In the genomic region with DNA sequence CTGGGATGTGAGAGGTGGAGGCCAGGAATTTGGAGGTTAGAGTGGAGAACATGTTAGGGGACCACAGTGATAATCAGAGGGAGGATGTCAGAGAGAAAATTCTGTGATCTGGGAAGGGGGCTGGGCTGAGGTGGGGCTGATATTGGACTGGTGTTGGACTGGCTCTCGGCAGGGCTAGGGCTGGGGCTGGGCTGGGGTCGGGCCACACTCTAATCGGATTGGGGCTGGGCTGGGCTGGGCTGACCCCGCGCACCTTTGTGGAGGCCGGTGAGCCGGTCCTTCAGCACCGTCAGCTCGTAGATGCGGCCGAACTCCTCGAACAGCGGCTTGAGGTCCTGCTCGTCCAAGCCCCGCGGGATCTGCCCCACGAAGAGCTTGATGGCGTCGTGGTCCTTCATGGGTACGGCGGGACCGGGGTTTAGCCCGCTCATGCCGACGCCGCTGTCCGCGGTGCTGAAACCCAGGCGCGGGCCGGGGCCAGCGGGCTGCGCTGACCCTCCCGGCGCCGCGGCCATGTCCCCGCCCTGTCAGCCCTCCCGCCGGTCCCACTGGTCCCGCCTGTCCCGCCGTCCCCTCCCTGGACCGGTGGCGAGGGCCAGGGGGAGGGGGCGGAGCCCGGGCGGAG, we compare ENCODE assay signal across 8 cellular contexts. TPM values are rescaled to one million over a fixed set of nuclear protein-coding genes. Genes with fewer than 3 reads are reported as not detected.
DNase-seq lines count a peak whose midpoint lies in the region; ATAC-seq, FAIRE-seq and TF ChIP-seq lines count a peak whose summit lies in the region.

No MANE protein-coding gene starts in this region.

- H3K27ac ChIP-seq in ovary, result peak overlapping the region in 1 of 2 donors; percentile 41

- H3K36me3 ChIP-seq in ovary, result no peaks in the 10 kb centered on the region

- H3K27me3 ChIP-seq in ovary, result no peaks in the 10 kb centered on the region

- H3K4me3 ChIP-seq in ovary, result peak overlapping the region; percentile 36

- 4 to 40% (median 4%) methylated on average over 7 to 48 of the region's 48 CpGs for WGBS in ovary, 3 donors

- no peak for TF ChIP-seq POLR2A in ovary (IDR thresholded peaks at IDR 0.05)

- DNase-seq in AG20443 (ENCODE audit: low spot score) (peak; percentile 94), OCI-M1 (lab: John Stamatoyannopoulos, UW) (peak; percentile 67), frontal cortex (ENCODE audit: low spot score in 2 of 2) (peak; percentile 81 to 84), ovary (peak; percentile 63 to 85 (median 81)), NCI-H1105 treated with DMSO at 0.1 percent for 48 hours (lab: John Stamatoyannopoulos, UW) (no peak)
- peak; percentile 82 for DNase-seq in activated effector memory CD4-positive, alpha-beta T cell treated with anti-CD3 and anti-CD28 coated beads, Interleukin-2, amount 50 U/mL, for 16 hours
- DNase-seq in NK-92 treated with Interleukin-12 subunit alpha and Interleukin-12 subunit beta, amount 100 ng/mL, for 24 hours (lab: John Stamatoyannopoulos, UW), result no peak

- TF ChIP-seq CTCF in ovary (IDR thresholded peaks at IDR 0.05), result no peak

- peak; percentile 11 for ATAC-seq in GM21717 (IDR thresholded peaks at IDR 0.05; ENCODE audit: unreplicated experiment)

- no peak for FAIRE-seq in frontal cortex (lab: Jason Lieb, UNC)

- no peaks in the 10 kb centered on the region for H3K9me3 ChIP-seq in ovary

- no peak for TF ChIP-seq EP300 in ovary (IDR thresholded peaks at IDR 0.05)

- intact Hi-C loops in ovary (cut with DNase I), result no loop called here

- peaks cover 8% of the 10 kb centered on the region for H3K4me1 ChIP-seq in ovary (ENCODE audit: insufficient read depth)

RNA-seq across cellular contexts. Expression of a gene that starts 0.5 kb away (rescaled TPM):
- total RNA-seq in frontal cortex (11.4 TPM), ovary (1 to 10 TPM; 3.4 to 8.5 (median 4.7) TPM)
- polyA plus RNA-seq in ovary, result 1 to 10 TPM; 3.2 to 7.1 TPM

RNA-seq across cellular contexts. Expression of a gene that starts 47.1 kb away (rescaled TPM):
- total RNA-seq in frontal cortex (55.4 TPM), ovary (10 to 100 TPM; 44.5 to 97.4 (median 70.0) TPM)
- 10 to 100 TPM; 51.5 to 73.3 TPM for polyA plus RNA-seq in ovary

RNA-seq across cellular contexts. Expression of a gene that starts 56.3 kb away (rescaled TPM):
- total RNA-seq in frontal cortex, result 30.6 TPM
- 100 to 1,000 TPM in 1 of 7 donors, 10 to 100 TPM in 6; 42.4 to 122 (median 71.0) TPM for total RNA-seq in ovary
- polyA plus RNA-seq in ovary, result 100 to 1,000 TPM in 1 of 2 donors, 10 to 100 TPM in 1; 77.7 to 166 TPM

Comparison
In these comparisons a context has a peak if more than half of its experiments do, and no peak if none do; other contexts are left out.
1. DNase-seq: peak in AG20443 (single experiment), OCI-M1 (single experiment), activated effector memory CD4-positive, alpha-beta T cell treated with anti-CD3 and anti-CD28 coated beads, Interleukin-2, amount 50 U/mL, for 16 hours (single experiment), frontal cortex (2 of 2) and ovary (5 of 5); none in NCI-H1105 treated with DMSO at 0.1 percent for 48 hours (single experiment) and NK-92 treated with Interleukin-12 subunit alpha and Interleukin-12 subunit beta, amount 100 ng/mL, for 24 hours (single experiment).